1 cellular context compared by ENCODE assay signal in the genomic region with DNA sequence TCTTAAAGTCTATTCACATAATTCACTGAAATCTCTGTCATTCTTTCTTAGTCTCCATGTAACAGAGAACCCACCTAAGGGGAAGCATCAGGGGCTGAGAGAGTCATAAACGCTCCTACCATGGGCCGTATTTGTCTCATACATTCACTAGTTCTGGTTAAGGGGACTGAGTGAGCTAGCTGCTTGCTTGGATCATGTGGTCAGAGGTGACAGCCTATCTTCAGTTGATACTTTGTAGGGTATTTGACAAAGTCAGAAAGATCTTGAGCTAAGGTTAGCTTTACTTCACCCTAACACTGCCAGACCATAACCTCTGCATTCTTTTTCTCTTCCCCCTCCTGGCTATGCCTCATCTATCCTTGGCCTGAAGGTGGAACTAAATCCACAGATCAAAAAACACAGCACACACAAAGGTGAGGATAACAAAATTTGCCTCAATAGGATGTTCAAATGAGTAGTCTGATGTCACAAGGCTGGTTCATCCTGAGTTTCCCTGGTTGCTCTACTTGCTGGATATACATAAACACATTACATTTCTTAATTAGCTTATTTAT.
TF ChIP-seq lines count a peak whose summit lies in the region.

No MANE protein-coding gene starts in this region.

TF ChIP-seq in GM23338, 12 proteins besides CTCF, POLR2A, EP300 and RAD21 (continued from another document):
- TF ChIP-seq, protein P1, sequence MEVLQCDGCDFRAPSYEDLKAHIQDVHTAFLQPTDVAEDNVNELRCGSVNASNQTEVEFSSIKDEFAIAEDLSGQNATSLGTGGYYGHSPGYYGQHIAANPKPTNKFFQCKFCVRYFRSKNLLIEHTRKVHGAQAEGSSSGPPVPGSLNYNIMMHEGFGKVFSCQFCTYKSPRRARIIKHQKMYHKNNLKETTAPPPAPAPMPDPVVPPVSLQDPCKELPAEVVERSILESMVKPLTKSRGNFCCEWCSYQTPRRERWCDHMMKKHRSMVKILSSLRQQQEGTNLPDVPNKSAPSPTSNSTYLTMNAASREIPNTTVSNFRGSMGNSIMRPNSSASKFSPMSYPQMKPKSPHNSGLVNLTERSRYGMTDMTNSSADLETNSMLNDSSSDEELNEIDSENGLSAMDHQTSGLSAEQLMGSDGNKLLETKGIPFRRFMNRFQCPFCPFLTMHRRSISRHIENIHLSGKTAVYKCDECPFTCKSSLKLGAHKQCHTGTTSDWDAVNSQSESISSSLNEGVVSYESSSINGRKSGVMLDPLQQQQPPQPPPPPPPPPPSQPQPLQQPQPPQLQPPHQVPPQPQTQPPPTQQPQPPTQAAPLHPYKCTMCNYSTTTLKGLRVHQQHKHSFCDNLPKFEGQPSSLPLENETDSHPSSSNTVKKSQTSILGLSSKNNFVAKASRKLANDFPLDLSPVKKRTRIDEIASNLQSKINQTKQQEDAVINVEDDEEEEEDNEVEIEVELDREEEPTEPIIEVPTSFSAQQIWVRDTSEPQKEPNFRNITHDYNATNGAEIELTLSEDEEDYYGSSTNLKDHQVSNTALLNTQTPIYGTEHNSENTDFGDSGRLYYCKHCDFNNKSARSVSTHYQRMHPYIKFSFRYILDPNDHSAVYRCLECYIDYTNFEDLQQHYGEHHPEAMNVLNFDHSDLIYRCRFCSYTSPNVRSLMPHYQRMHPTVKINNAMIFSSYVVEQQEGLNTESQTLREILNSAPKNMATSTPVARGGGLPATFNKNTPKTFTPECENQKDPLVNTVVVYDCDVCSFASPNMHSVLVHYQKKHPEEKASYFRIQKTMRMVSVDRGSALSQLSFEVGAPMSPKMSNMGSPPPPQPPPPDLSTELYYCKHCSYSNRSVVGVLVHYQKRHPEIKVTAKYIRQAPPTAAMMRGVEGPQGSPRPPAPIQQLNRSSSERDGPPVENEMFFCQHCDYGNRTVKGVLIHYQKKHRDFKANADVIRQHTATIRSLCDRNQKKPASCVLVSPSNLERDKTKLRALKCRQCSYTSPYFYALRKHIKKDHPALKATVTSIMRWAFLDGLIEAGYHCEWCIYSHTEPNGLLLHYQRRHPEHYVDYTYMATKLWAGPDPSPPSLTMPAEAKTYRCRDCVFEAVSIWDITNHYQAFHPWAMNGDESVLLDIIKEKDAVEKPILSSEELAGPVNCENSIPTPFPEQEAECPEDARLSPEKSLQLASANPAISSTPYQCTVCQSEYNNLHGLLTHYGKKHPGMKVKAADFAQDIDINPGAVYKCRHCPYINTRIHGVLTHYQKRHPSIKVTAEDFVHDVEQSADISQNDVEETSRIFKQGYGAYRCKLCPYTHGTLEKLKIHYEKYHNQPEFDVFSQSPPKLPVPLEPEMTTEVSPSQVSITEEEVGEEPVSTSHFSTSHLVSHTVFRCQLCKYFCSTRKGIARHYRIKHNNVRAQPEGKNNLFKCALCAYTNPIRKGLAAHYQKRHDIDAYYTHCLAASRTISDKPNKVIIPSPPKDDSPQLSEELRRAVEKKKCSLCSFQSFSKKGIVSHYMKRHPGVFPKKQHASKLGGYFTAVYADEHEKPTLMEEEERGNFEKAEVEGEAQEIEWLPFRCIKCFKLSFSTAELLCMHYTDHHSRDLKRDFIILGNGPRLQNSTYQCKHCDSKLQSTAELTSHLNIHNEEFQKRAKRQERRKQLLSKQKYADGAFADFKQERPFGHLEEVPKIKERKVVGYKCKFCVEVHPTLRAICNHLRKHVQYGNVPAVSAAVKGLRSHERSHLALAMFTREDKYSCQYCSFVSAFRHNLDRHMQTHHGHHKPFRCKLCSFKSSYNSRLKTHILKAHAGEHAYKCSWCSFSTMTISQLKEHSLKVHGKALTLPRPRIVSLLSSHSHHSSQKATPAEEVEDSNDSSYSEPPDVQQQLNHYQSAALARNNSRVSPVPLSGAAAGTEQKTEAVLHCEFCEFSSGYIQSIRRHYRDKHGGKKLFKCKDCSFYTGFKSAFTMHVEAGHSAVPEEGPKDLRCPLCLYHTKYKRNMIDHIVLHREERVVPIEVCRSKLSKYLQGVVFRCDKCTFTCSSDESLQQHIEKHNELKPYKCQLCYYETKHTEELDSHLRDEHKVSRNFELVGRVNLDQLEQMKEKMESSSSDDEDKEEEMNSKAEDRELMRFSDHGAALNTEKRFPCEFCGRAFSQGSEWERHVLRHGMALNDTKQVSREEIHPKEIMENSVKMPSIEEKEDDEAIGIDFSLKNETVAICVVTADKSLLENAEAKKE (CRISPR knock-in tag; IDR thresholded peaks at IDR 0.05) = no peak
- TF ChIP-seq ZNF114 (CRISPR knock-in tag; IDR thresholded peaks at IDR 0.05) = no peak
- no peak for TF ChIP-seq STAT1 (IDR thresholded peaks at IDR 0.05; ENCODE audit: unreplicated experiment)
